Comparison of ENCODE assay signal across 11 cellular contexts in the genomic region with DNA sequence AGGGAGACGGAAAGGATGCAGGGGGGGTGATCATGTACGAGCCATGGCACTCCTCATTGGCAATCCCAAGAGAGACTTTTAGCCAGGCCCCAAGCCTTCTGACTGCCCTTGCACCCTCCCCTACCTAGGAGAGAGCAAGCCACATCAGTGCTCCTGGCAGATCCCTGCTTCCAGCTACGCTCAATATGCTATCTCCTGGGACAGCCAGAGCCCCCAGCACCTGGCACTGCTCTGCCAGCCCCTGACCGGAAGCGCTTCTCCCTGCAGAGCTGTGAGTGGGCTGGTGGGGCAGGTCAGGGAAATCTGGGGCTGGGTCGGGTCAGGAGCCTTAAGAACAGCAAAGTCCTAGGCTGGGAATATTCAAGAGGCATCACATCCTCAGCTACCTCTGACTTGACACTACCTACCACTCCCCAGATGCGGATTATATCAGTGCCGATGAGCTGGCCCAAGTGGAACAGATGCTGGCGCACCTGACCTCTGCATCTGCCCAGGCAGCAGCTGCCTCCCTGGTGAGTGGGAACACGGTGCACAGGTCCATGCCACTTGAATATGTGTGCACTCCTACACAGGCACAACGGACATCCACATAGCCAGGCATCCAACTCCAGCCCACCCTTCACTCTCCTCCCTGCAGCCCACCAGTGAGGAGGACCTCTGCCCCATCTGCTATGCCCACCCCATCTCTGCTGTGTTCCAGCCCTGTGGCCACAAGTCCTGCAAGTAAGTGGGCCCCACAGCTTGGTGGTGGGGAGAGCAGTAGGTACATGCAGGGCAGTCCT. TPM values are rescaled to one million over a fixed set of nuclear protein-coding genes. Genes with fewer than 3 reads are reported as not detected.
DNase-seq lines count a peak whose midpoint lies in the region; ATAC-seq and TF ChIP-seq lines count a peak whose summit lies in the region.
"Had no signal": no experiment of that assay in that cellular context is flagged by ENCODE, and none has a peak within 500 bp of the region (broad histone marks: within the 10 kb centered on the region; RNA-seq: fewer than 3 reads in every experiment).

No MANE protein-coding gene starts in this region.

- H3K9me3 Mint-ChIP-seq in activated T-cell treated with anti-CD3 and anti-CD28 coated beads, Interleukin-2, amount 50 U/mL, for 24 hours, result no peaks in the 10 kb centered on the region
- no peaks in the 10 kb centered on the region for H3K9me3 Mint-ChIP-seq in activated T-cell treated with anti-CD3 and anti-CD28 coated beads, Interleukin-2, amount 50 U/mL, for 4 hours
- H3K9me3 Mint-ChIP-seq in stimulated activated naive B cell treated with anti-CD40 and anti-IgM and Interleukin-4, amounts not matched to agents 10 μg/mL and 1 μg/mL and 100 μg/mL, for 72 hours, result peaks cover 0 to 3% of the 10 kb centered on the region in 2 donors

- CTCF ChIA-PET in RWPE1 (lab: Yijun Ruan, JAX), result interaction anchor here (1.6 kb wide), 1 partner anchor 181 kb away, joined by 7 read pairs; no protein-coding TSS in a partner anchor

- H3K4me3 Mint-ChIP-seq in activated T-cell treated with anti-CD3 and anti-CD28 coated beads, Interleukin-2, amount 50 U/mL, for 24 hours, result peak overlapping the region; percentile 10
- no peak overlapping the region for H3K4me3 Mint-ChIP-seq in activated T-cell treated with anti-CD3 and anti-CD28 coated beads, Interleukin-2, amount 50 U/mL, for 4 hours
- peak overlapping the region in 1 of 2 donors; percentile 17 for H3K4me3 Mint-ChIP-seq in stimulated activated naive B cell treated with anti-CD40 and anti-IgM and Interleukin-4, amounts not matched to agents 10 μg/mL and 1 μg/mL and 100 μg/mL, for 72 hours

- no peak for TF ChIP-seq CTCF in RWPE1 (conservative IDR thresholded peaks at IDR 0.05; ENCODE audit: low read depth)

- no peak for ATAC-seq in activated T-cell treated with anti-CD3 and anti-CD28 coated beads, Interleukin-2, amount 50 U/mL, for 4 hours
- ATAC-seq in stimulated activated naive B cell treated with anti-CD40 and anti-IgM and Interleukin-4, amounts not matched to agents 10 μg/mL and 1 μg/mL and 100 μg/mL, for 72 hours (replicated peaks), result no peak

- peaks cover 57% of the 10 kb centered on the region for H3K4me1 Mint-ChIP-seq in activated T-cell treated with anti-CD3 and anti-CD28 coated beads, Interleukin-2, amount 50 U/mL, for 24 hours (ENCODE audit: low read depth)
- peaks cover 35% of the 10 kb centered on the region for H3K4me1 Mint-ChIP-seq in activated T-cell treated with anti-CD3 and anti-CD28 coated beads, Interleukin-2, amount 50 U/mL, for 4 hours (ENCODE audit: low read depth)
- H3K4me1 Mint-ChIP-seq in stimulated activated naive B cell treated with anti-CD40 and anti-IgM and Interleukin-4, amounts not matched to agents 10 μg/mL and 1 μg/mL and 100 μg/mL, for 72 hours, result peaks cover 42 to 69% of the 10 kb centered on the region in 2 donors

- POLR2A ChIA-PET in RWPE1 (lab: Yijun Ruan, JAX; ENCODE audit: low non-redundant PET), result no interaction called here

- H3K27me3 Mint-ChIP-seq in activated T-cell treated with anti-CD3 and anti-CD28 coated beads, Interleukin-2, amount 50 U/mL, for 24 hours, result no peaks in the 10 kb centered on the region
- no peaks in the 10 kb centered on the region for H3K27me3 Mint-ChIP-seq in activated T-cell treated with anti-CD3 and anti-CD28 coated beads, Interleukin-2, amount 50 U/mL, for 4 hours (ENCODE audit: low read depth)
- H3K27me3 Mint-ChIP-seq in stimulated activated naive B cell treated with anti-CD40 and anti-IgM and Interleukin-4, amounts not matched to agents 10 μg/mL and 1 μg/mL and 100 μg/mL, for 72 hours, result no peaks in the 10 kb centered on the region

- peak overlapping the region; percentile 72 for H3K27ac ChIP-seq in RWPE1

- peak; percentile 47 for DNase-seq in activated T-cell treated with anti-CD3 and anti-CD28 coated beads, Interleukin-2, amount 50 U/mL, for 24 hours
- no peak for DNase-seq in activated T-cell treated with anti-CD3 and anti-CD28 coated beads, Interleukin-2, amount 50 U/mL, for 4 hours
- DNase-seq in RWPE1 (ENCODE audit: low spot score) (no peak), islet precursor cell (peak; percentile 49), middle frontal gyrus (ENCODE audit: extremely low spot score, low spot score) (no peak), NK-92 (lab: John Stamatoyannopoulos, UW; ENCODE audit: unreplicated experiment) (no peak), NOMO-1 treated with DMSO at 0.1 percent for 48 hours (lab: John Stamatoyannopoulos, UW; ENCODE audit: unreplicated experiment) (no peak)
- no peak for DNase-seq in stimulated activated naive B cell treated with anti-CD40 and anti-IgM and Interleukin-4, amounts not matched to agents 10 μg/mL and 1 μg/mL and 100 μg/mL, for 72 hours
- DNase-seq: NCI-H1048; NCI-H526; stimulated activated CD4-positive, alpha-beta T cell treated with anti-CD3 and anti-CD28 coated beads, Interleukin-1b, Interleukin-23, amount 100 ng/mL, for 48 hours had no signal

- H3K27ac Mint-ChIP-seq in activated T-cell treated with anti-CD3 and anti-CD28 coated beads, Interleukin-2, amount 50 U/mL, for 24 hours, result peak overlapping the region; percentile 77
- H3K27ac Mint-ChIP-seq in stimulated activated naive B cell treated with anti-CD40 and anti-IgM and Interleukin-4, amounts not matched to agents 10 μg/mL and 1 μg/mL and 100 μg/mL, for 72 hours, result peak overlapping the region; percentile 82

- peaks cover 66% of the 10 kb centered on the region for H3K36me3 Mint-ChIP-seq in activated T-cell treated with anti-CD3 and anti-CD28 coated beads, Interleukin-2, amount 50 U/mL, for 24 hours (ENCODE audit: low read depth)
- peaks cover 12% of the 10 kb centered on the region for H3K36me3 Mint-ChIP-seq in activated T-cell treated with anti-CD3 and anti-CD28 coated beads, Interleukin-2, amount 50 U/mL, for 4 hours (ENCODE audit: insufficient read depth)
- H3K36me3 Mint-ChIP-seq in stimulated activated naive B cell treated with anti-CD40 and anti-IgM and Interleukin-4, amounts not matched to agents 10 μg/mL and 1 μg/mL and 100 μg/mL, for 72 hours, result peaks cover 38 to 52% of the 10 kb centered on the region in 2 donors

RNA-seq across cellular contexts. Expression of a gene that starts 1.1 kb away (rescaled TPM):
- total RNA-seq in activated T-cell treated with anti-CD3 and anti-CD28 coated beads, Interleukin-2, amount 50 U/mL, for 4 hours, result under 1 TPM in 1 of 3 donors, not detected in 2; 0.11 TPM

RNA-seq across cellular contexts. Expression of a gene that starts 3.2 kb away (rescaled TPM):
- 10 to 100 TPM; 67.0 to 71.8 (median 67.4) TPM for total RNA-seq in activated T-cell treated with anti-CD3 and anti-CD28 coated beads, Interleukin-2, amount 50 U/mL, for 4 hours

RNA-seq across cellular contexts. Expression of a gene that starts 31.2 kb away (rescaled TPM):
- 10 to 100 TPM; 34.0 to 41.4 (median 35.4) TPM for total RNA-seq in activated T-cell treated with anti-CD3 and anti-CD28 coated beads, Interleukin-2, amount 50 U/mL, for 4 hours

RNA-seq across cellular contexts. Expression of a gene that starts 31.3 kb away (rescaled TPM):
- 1 to 10 TPM; 4.1 to 5.7 (median 4.7) TPM for total RNA-seq in activated T-cell treated with anti-CD3 and anti-CD28 coated beads, Interleukin-2, amount 50 U/mL, for 4 hours

RNA-seq across cellular contexts. Expression of a gene that starts 46.4 kb away (rescaled TPM):
- 100 to 1,000 TPM; 129 to 183 (median 171) TPM for total RNA-seq in activated T-cell treated with anti-CD3 and anti-CD28 coated beads, Interleukin-2, amount 50 U/mL, for 4 hours

Comparison
In these comparisons a context has a peak if more than half of its experiments do, and no peak if none do; other contexts are left out.
1. DNase-seq: peak in activated T-cell treated with anti-CD3 and anti-CD28 coated beads, Interleukin-2, amount 50 U/mL, for 24 hours (single experiment) and islet precursor cell (single experiment); none in activated T-cell treated with anti-CD3 and anti-CD28 coated beads, Interleukin-2, amount 50 U/mL, for 4 hours (single experiment), RWPE1 (single experiment), stimulated activated naive B cell treated with anti-CD40 and anti-IgM and Interleukin-4, amounts not matched to agents 10 μg/mL and 1 μg/mL and 100 μg/mL, for 72 hours (single experiment), middle frontal gyrus (single experiment), NK-92 (single experiment) and NOMO-1 treated with DMSO at 0.1 percent for 48 hours (single experiment).